16 cellular contexts compared by ENCODE assay signal in the genomic region with DNA sequence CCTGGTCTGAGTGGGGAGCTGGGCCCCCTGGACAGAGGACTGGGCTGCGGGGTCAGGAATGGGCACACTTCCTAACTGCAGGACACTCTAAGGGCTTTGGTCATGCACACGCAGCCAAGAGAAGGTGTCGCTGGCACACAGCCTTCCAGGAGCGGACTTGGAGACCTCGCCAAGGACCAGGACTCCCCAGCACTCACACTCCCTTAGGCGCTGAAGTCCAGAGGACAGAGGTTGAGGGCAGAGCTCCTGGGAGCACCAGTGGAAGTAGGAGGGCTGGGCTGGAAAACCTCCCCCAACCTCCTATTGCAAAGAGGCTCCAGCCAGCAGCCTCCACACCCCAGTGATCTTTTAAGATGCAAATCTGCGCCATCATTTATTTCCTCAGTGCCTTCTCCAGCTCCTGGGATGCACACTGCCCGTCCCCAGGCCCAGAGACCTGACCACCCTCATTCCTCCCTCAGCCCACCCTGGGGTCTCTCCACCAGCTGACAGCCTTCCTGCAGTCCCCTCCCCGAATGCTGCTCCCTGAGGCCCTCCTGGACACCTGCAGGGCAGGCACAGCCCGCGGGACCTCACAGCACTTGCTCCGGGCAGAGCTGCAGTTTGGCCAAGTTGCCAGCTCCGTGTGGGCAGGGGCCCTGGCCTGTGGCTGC. TPM values are rescaled to one million over a fixed set of nuclear protein-coding genes. Genes with fewer than 3 reads are reported as not detected.
DNase-seq lines count a peak whose midpoint lies in the region; ATAC-seq, FAIRE-seq and TF ChIP-seq lines count a peak whose summit lies in the region.
"Had no signal": no experiment of that assay in that cellular context is flagged by ENCODE, and none has a peak within 500 bp of the region (broad histone marks: within the 10 kb centered on the region; RNA-seq: fewer than 3 reads in every experiment).

No MANE protein-coding gene starts in this region.

- WGBS in A549 (ENCODE audit: missing lambda C conversion rate), result 49% methylated on average over 5 of the region's 13 CpGs

- H3K4me2 ChIP-seq in A549, result no peak overlapping the region

- TF ChIP-seq POLR2A in A549 (IDR thresholded peaks at IDR 0.05; ENCODE audit: low read length), result no peak

- no peak for FAIRE-seq in A549 (lab: Jason Lieb, UNC)
- FAIRE-seq: GM12892 had no signal

- DNase-seq in A549 (ENCODE audit: low read depth in 1 of 2, low spot score in 1 of 2) (no peak), ELF-1 (ENCODE audit: low read depth, low spot score) (peak; percentile 68), NCI-H146 (lab: John Stamatoyannopoulos, UW) (no peak), NCI-H774 (lab: John Stamatoyannopoulos, UW) (no peak)
- DNase-seq in activated CD8-positive, alpha-beta memory T cell treated with anti-CD3 and anti-CD28 coated beads, Interleukin-2, amount 50 U/mL, for 48 hours, result peak; percentile 51
- DNase-seq: activated naive CD4-positive, alpha-beta T cell; foreskin keratinocyte; NCI-H187 treated with DMSO at 0.1 percent for 48 hours; SIG-M5; stimulated activated CD4-positive, alpha-beta T cell treated with anti-CD3 and anti-CD28 coated beads, Interleukin-2, amount 100 ng/mL, for 48 hours had no signal

- no peaks in the 10 kb centered on the region for H3K9me3 ChIP-seq in A549
- peaks cover 2% of the 10 kb centered on the region for H3K9me3 ChIP-seq in iPS-18c (ENCODE audit: control insufficient read depth, insufficient read depth, low read length)

- no peak overlapping the region for H3K4me3 ChIP-seq in A549
- H3K4me3 ChIP-seq in iPS-18c (ENCODE audit: insufficient read depth, low read depth, low read length), result peak overlapping the region; percentile 45
- H3K4me3 ChIP-seq: BLaER1 had no signal

- no peak for TF ChIP-seq EP300 in A549 (IDR thresholded peaks at IDR 0.05)

- H3K4me1 ChIP-seq in A549, result peaks cover 7% of the 10 kb centered on the region

- POLR2A ChIA-PET in A549 (lab: Yijun Ruan, JAX), result no interaction called here

- H3K27ac ChIP-seq in A549, result no peak overlapping the region
- H3K27ac ChIP-seq: BLaER1, foreskin keratinocyte had no signal

- no peak for TF ChIP-seq RAD21 in A549 (conservative IDR thresholded peaks at IDR 0.05 in 1 of 2, IDR thresholded peaks at IDR 0.05 in 1 of 2)

- TF ChIP-seq CTCF in A549 (IDR thresholded peaks at IDR 0.05), result no peak

- peak; percentile 12 to 20; a peak in 2 of 6 replicates for ATAC-seq in A549
- no peak for ATAC-seq in GM21381 (IDR thresholded peaks at IDR 0.05; ENCODE audit: unreplicated experiment)
- no peak for ATAC-seq in GM18909 (IDR thresholded peaks at IDR 0.05; ENCODE audit: poor library complexity, unreplicated experiment)
- ATAC-seq: foreskin keratinocyte had no signal

- CTCF ChIA-PET in A549 (lab: Yijun Ruan, JAX), result interaction anchor here (2.3 kb wide), 1 partner anchor 12 kb away, joined by 7 read pairs; no protein-coding TSS in a partner anchor

TF ChIP-seq in A549, 52 proteins besides CTCF, POLR2A, EP300 and RAD21:
- TF ChIP-seq ZC3H11A (IDR thresholded peaks at IDR 0.05) (no peak), RFX5 (IDR thresholded peaks at IDR 0.05) (no peak), MYC (IDR thresholded peaks at IDR 0.05; ENCODE audit: borderline replicate concordance, low read length) (no peak), PHF8 (IDR thresholded peaks at IDR 0.05; ENCODE audit: borderline replicate concordance, low read depth) (no peak), NFE2L2 (conservative IDR thresholded peaks at IDR 0.05; ENCODE audit: low read length) (no peak), JUN (IDR thresholded peaks at IDR 0.05) (no peak), ZNF302 (CRISPR knock-in tag; IDR thresholded peaks at IDR 0.05) (no peak), CBX8 (IDR thresholded peaks at IDR 0.05) (no peak)
- TF ChIP-seq, protein P1, sequence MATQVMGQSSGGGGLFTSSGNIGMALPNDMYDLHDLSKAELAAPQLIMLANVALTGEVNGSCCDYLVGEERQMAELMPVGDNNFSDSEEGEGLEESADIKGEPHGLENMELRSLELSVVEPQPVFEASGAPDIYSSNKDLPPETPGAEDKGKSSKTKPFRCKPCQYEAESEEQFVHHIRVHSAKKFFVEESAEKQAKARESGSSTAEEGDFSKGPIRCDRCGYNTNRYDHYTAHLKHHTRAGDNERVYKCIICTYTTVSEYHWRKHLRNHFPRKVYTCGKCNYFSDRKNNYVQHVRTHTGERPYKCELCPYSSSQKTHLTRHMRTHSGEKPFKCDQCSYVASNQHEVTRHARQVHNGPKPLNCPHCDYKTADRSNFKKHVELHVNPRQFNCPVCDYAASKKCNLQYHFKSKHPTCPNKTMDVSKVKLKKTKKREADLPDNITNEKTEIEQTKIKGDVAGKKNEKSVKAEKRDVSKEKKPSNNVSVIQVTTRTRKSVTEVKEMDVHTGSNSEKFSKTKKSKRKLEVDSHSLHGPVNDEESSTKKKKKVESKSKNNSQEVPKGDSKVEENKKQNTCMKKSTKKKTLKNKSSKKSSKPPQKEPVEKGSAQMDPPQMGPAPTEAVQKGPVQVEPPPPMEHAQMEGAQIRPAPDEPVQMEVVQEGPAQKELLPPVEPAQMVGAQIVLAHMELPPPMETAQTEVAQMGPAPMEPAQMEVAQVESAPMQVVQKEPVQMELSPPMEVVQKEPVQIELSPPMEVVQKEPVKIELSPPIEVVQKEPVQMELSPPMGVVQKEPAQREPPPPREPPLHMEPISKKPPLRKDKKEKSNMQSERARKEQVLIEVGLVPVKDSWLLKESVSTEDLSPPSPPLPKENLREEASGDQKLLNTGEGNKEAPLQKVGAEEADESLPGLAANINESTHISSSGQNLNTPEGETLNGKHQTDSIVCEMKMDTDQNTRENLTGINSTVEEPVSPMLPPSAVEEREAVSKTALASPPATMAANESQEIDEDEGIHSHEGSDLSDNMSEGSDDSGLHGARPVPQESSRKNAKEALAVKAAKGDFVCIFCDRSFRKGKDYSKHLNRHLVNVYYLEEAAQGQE (IDR thresholded peaks at IDR 0.05), result no peak
- TF ChIP-seq, protein P2, sequence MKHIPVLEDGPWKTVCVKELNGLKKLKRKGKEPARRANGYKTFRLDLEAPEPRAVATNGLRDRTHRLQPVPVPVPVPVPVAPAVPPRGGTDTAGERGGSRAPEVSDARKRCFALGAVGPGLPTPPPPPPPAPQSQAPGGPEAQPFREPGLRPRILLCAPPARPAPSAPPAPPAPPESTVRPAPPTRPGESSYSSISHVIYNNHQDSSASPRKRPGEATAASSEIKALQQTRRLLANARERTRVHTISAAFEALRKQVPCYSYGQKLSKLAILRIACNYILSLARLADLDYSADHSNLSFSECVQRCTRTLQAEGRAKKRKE (CRISPR knock-in tag; IDR thresholded peaks at IDR 0.05; ENCODE audit: low read depth), result no peak

RNA-seq across cellular contexts. Expression of a gene that starts 3.0 kb away (rescaled TPM):
- polyA plus RNA-seq in A549 (2011; rRNA removed), result not detected in 2 replicates
- 0.01 TPM in 1 of 2 replicates, not detected in the other for polyA plus RNA-seq in A549 (2012; cell fraction: cytosol; rRNA removed)
- polyA plus RNA-seq in A549 (2012; cell fraction: nucleus; rRNA removed), result 0.02 and 0.06 TPM in 2 replicates
- not detected in 3 replicates for polyA plus RNA-seq in A549 (2017; fragmentation: RNase III; extraction: RNeasy Plus Mini Kit Qiagen cat#74134 plus additional on column Dnase treatment)
- not detected in 2 replicates for polyA minus RNA-seq in A549 (2011; rRNA and poly(A)+ RNA removed)
- polyA plus RNA-seq: foreskin keratinocyte had no signal

RNA-seq across cellular contexts. Expression of a gene that starts 11.4 kb away (rescaled TPM):
- polyA plus RNA-seq in A549 (2011; rRNA removed) (not detected in 2 replicates), A549 (2017; fragmentation: RNase III; extraction: RNeasy Plus Mini Kit Qiagen cat#74134 plus additional on column Dnase treatment) (not detected in 3 replicates)
- polyA plus RNA-seq in A549 (2012; cell fraction: cytosol; rRNA removed), result not detected in 2 replicates
- not detected in 2 replicates for polyA plus RNA-seq in A549 (2012; cell fraction: nucleus; rRNA removed)
- not detected in 2 replicates for polyA minus RNA-seq in A549 (2011; rRNA and poly(A)+ RNA removed)
- polyA plus RNA-seq: foreskin keratinocyte, urinary bladder had no signal

RNA-seq across cellular contexts. Expression of a gene that starts 26.4 kb away (rescaled TPM):
- polyA plus RNA-seq in A549 (2011; rRNA removed), result not detected in 2 replicates
- polyA plus RNA-seq in A549 (2012; cell fraction: cytosol; rRNA removed), result not detected in 2 replicates
- not detected in 2 replicates for polyA plus RNA-seq in A549 (2012; cell fraction: nucleus; rRNA removed)
- polyA plus RNA-seq in A549 (2017; fragmentation: RNase III; extraction: RNeasy Plus Mini Kit Qiagen cat#74134 plus additional on column Dnase treatment), result not detected in 3 replicates
- polyA minus RNA-seq in A549 (2011; rRNA and poly(A)+ RNA removed), result not detected in 2 replicates
- polyA plus RNA-seq: foreskin keratinocyte, urinary bladder had no signal

RNA-seq across cellular contexts. Expression of a gene that starts 41.6 kb away (rescaled TPM):
- polyA plus RNA-seq in A549 (2011; rRNA removed) (not detected in 2 replicates), A549 (2017; fragmentation: RNase III; extraction: RNeasy Plus Mini Kit Qiagen cat#74134 plus additional on column Dnase treatment) (not detected in 3 replicates)
- polyA plus RNA-seq in A549 (2012; cell fraction: cytosol; rRNA removed), result not detected in 2 replicates
- not detected in 2 replicates for polyA plus RNA-seq in A549 (2012; cell fraction: nucleus; rRNA removed)
- not detected in 2 replicates for polyA minus RNA-seq in A549 (2011; rRNA and poly(A)+ RNA removed)
- polyA plus RNA-seq: foreskin keratinocyte, urinary bladder had no signal

RNA-seq across cellular contexts. Expression of a gene that starts 50.6 kb away (rescaled TPM):
- polyA plus RNA-seq in A549 (2011; rRNA removed) (not detected in 2 replicates), A549 (2017; fragmentation: RNase III; extraction: RNeasy Plus Mini Kit Qiagen cat#74134 plus additional on column Dnase treatment) (not detected in 3 replicates)
- not detected in 2 replicates for polyA plus RNA-seq in A549 (2012; cell fraction: cytosol; rRNA removed)
- not detected in 2 replicates for polyA plus RNA-seq in A549 (2012; cell fraction: nucleus; rRNA removed)
- not detected in 2 replicates for polyA minus RNA-seq in A549 (2011; rRNA and poly(A)+ RNA removed)
- polyA plus RNA-seq: foreskin keratinocyte, urinary bladder had no signal

Comparison
In these comparisons a context has a peak if more than half of its experiments do, and no peak if none do; other contexts are left out.
1. ATAC-seq: peak in A549 (2 of 2); none in GM21381 (single experiment) and GM18909 (single experiment).
2. DNase-seq: peak in ELF-1 (single experiment) and activated CD8-positive, alpha-beta memory T cell treated with anti-CD3 and anti-CD28 coated beads, Interleukin-2, amount 50 U/mL, for 48 hours (single experiment); none in A549 (0 of 2), NCI-H146 (single experiment) and NCI-H774 (single experiment).